In genomic region chr2:97868986-97869721, GRCh38 we compare ENCODE assay signal across 9 cellular contexts.
A peak's percentile ranks its signal among the peaks of the same experiment; 100 is the strongest.
DNase-seq lines count a peak whose midpoint lies in the region; ATAC-seq and TF ChIP-seq lines count a peak whose summit lies in the region.
"Had no signal": no experiment of that assay in that cellular context is flagged by ENCODE, and none has a peak within 500 bp of the region (broad histone marks: within the 10 kb centered on the region; RNA-seq: fewer than 3 reads in every experiment).

No MANE protein-coding gene starts in this region.

- H4K91ac ChIP-seq in mesenchymal stem cell (ENCODE audit: low read length) = peak overlapping the region; percentile 34

- H3K4me3 ChIP-seq in AG04449 (ENCODE audit: low read depth, low read length) = no peak overlapping the region
- peak overlapping the region; percentile 18 for H3K4me3 ChIP-seq in coronary artery
- peak overlapping the region in 1 of 2 experiments; percentile 46 for H3K4me3 ChIP-seq in mesenchymal stem cell (ENCODE audit: insufficient read depth in 1 of 2, low read depth in 1 of 2, low read length in 2 of 2)

- TF ChIP-seq CTCF in AG04449 (IDR thresholded peaks at IDR 0.05; ENCODE audit: insufficient read depth, low read length, missing control alignments) (no peak), coronary artery (IDR thresholded peaks at IDR 0.05) (no peak)
- no peak for TF ChIP-seq CTCF in activated CD8-positive, alpha-beta T cell treated with anti-CD3 and anti-CD28 coated beads for 36 hours (IDR thresholded peaks at IDR 0.05)

- ATAC-seq in activated CD8-positive, alpha-beta T cell treated with anti-CD3 and anti-CD28 coated beads for 36 hours = no peak

- H2BK120ac ChIP-seq in mesenchymal stem cell (ENCODE audit: low read depth, low read length) = peak overlapping the region; percentile 71

- no peaks in the 10 kb centered on the region for H3K9me3 Mint-ChIP-seq in activated CD8-positive, alpha-beta T cell treated with anti-CD3 and anti-CD28 coated beads for 36 hours

- POLR2A ChIA-PET in AG04449 (lab: Yijun Ruan, JAX) = interaction anchor here (1.9 kb wide), 1 partner anchor 127 kb away, joined by 8 read pairs; the partner anchor contains the start of gene TMEM131
- POLR2A ChIA-PET in activated CD8-positive, alpha-beta T cell treated with anti-CD3 and anti-CD28 coated beads for 36 hours (lab: Charles Lee) = no interaction called here

- no peak overlapping the region for H3K4ac ChIP-seq in mesenchymal stem cell (ENCODE audit: low read depth in 1 of 2, low read length in 2 of 2)

- H3K27ac ChIP-seq in coronary artery (peak overlapping the region; percentile 69 to 71), mesenchymal stem cell (ENCODE audit: low read length, poor library complexity, severe bottlenecking) (peak overlapping the region; percentile 83)

- H3K9me3 ChIP-seq in mesenchymal stem cell (ENCODE audit: control insufficient read depth, low read length) = peaks cover 16% of the 10 kb centered on the region

- peaks cover 15% of the 10 kb centered on the region for H3K36me3 Mint-ChIP-seq in activated CD8-positive, alpha-beta T cell treated with anti-CD3 and anti-CD28 coated beads for 36 hours (ENCODE audit: low read depth)

- H3K4me3 Mint-ChIP-seq in activated CD8-positive, alpha-beta T cell treated with anti-CD3 and anti-CD28 coated beads for 36 hours = no peak overlapping the region

- peak overlapping the region; percentile 35 for H4K8ac ChIP-seq in mesenchymal stem cell (ENCODE audit: low read length)

- no peak overlapping the region for H2BK12ac ChIP-seq in mesenchymal stem cell (ENCODE audit: low read length in 2 of 2)

- H2AFZ ChIP-seq in mesenchymal stem cell (ENCODE audit: low read depth, low read length) = no peak overlapping the region

- H3K9ac ChIP-seq in mesenchymal stem cell (ENCODE audit: low read length) = peak overlapping the region; percentile 82

- no peak overlapping the region for H3K23ac ChIP-seq in mesenchymal stem cell (ENCODE audit: low read length in 2 of 2)

- no peak overlapping the region for H3K27ac Mint-ChIP-seq in activated CD8-positive, alpha-beta T cell treated with anti-CD3 and anti-CD28 coated beads for 36 hours
- H3K27ac Mint-ChIP-seq: IgD-negative memory B cell had no signal

- DNase-seq in AG04449 (ENCODE audit: low read depth, low spot score) = peak; percentile 76
- peak; percentile 99 for DNase-seq in LHCN-M2 (ENCODE audit: low read depth)
- DNase-seq in coronary artery (ENCODE audit: low spot score) = no peak
- DNase-seq in mesenchymal stem cell = peak; percentile 98
- no peak for DNase-seq in activated CD8-positive, alpha-beta T cell treated with anti-CD3 and anti-CD28 coated beads for 36 hours
- DNase-seq in stimulated activated CD4-positive, alpha-beta T cell treated with anti-CD3 and anti-CD28 coated beads, Interleukin-1b, Interleukin-23, amount 100 ng/mL, for 48 hours = no peak
- no peak for DNase-seq in activated gamma-delta T cell treated with Interleukin-2 at 50 U/mL for 16 hours
- no peak for DNase-seq in stimulated activated CD4-positive, alpha-beta T cell treated with anti-CD3 and anti-CD28 coated beads, Interleukin-2, amount 100 ng/mL, for 48 hours

- 37% methylated on average over 5 of the region's 5 CpGs for WGBS in mesenchymal stem cell

- H2BK5ac ChIP-seq in mesenchymal stem cell (ENCODE audit: low read depth, low read length, poor library complexity, severe bottlenecking) = no peak overlapping the region

- peaks cover 26% of the 10 kb centered on the region for H3K79me1 ChIP-seq in mesenchymal stem cell (replicated peaks; ENCODE audit: low read length, poor library complexity, severe bottlenecking)

- H3K27me3 ChIP-seq in mesenchymal stem cell (ENCODE audit: control insufficient read depth in 1 of 2, insufficient read depth in 1 of 2, low read length in 2 of 2) = no peaks in the 10 kb centered on the region

- peaks cover 5% of the 10 kb centered on the region for H3K4me1 ChIP-seq in mesenchymal stem cell (ENCODE audit: control insufficient read depth, insufficient read depth, low read depth, low read length)

- H3K4me2 ChIP-seq in mesenchymal stem cell (ENCODE audit: low read length, poor library complexity, severe bottlenecking) = peak overlapping the region; percentile 30

- no peak overlapping the region for H3K14ac ChIP-seq in mesenchymal stem cell (ENCODE audit: low read length in 2 of 2)

- H2AK5ac ChIP-seq in mesenchymal stem cell (ENCODE audit: low read length, severe bottlenecking) = no peak overlapping the region

- H3K18ac ChIP-seq in mesenchymal stem cell (ENCODE audit: low read depth in 1 of 2, low read length in 2 of 2) = peak overlapping the region; percentile 0 to 37

- H3K4me1 Mint-ChIP-seq in activated CD8-positive, alpha-beta T cell treated with anti-CD3 and anti-CD28 coated beads for 36 hours (ENCODE audit: low read depth) = peaks cover 41% of the 10 kb centered on the region

- intact Hi-C loops in activated CD8-positive, alpha-beta T cell treated with anti-CD3 and anti-CD28 coated beads for 36 hours (cut with micrococcal nuclease) = no loop called here

- no peaks in the 10 kb centered on the region for H3K27me3 Mint-ChIP-seq in activated CD8-positive, alpha-beta T cell treated with anti-CD3 and anti-CD28 coated beads for 36 hours
- H3K27me3 Mint-ChIP-seq: IgD-negative memory B cell had no signal

- peaks cover 0 to 7% of the 10 kb centered on the region in 2 experiments for H3K36me3 ChIP-seq in mesenchymal stem cell (ENCODE audit: control insufficient read depth in 1 of 2, insufficient read depth in 2 of 2, low read depth in 1 of 2, low read length in 2 of 2)

- H2BK15ac ChIP-seq in mesenchymal stem cell (ENCODE audit: low read depth, poor library complexity, severe bottlenecking) = no peak overlapping the region

- CTCF ChIA-PET in AG04449 (lab: Yijun Ruan, JAX) = interaction anchor here (1.0 kb wide), 1 partner anchor 62 kb away, joined by 3 read pairs; no protein-coding TSS in a partner anchor
- CTCF ChIA-PET in activated CD8-positive, alpha-beta T cell treated with anti-CD3 and anti-CD28 coated beads for 36 hours (lab: Charles Lee) = interaction anchor here (2.9 kb wide), 1 partner anchor 62 kb away, joined by 11 read pairs; no protein-coding TSS in a partner anchor

Comparison
In these comparisons a context has a peak if more than half of its experiments do, and no peak if none do; other contexts are left out.
1. DNase-seq: peak in AG04449 (single experiment), LHCN-M2 (single experiment) and mesenchymal stem cell (single experiment); none in coronary artery (single experiment), activated CD8-positive, alpha-beta T cell treated with anti-CD3 and anti-CD28 coated beads for 36 hours (single experiment), stimulated activated CD4-positive, alpha-beta T cell treated with anti-CD3 and anti-CD28 coated beads, Interleukin-1b, Interleukin-23, amount 100 ng/mL, for 48 hours (single experiment), activated gamma-delta T cell treated with Interleukin-2 at 50 U/mL for 16 hours (single experiment) and stimulated activated CD4-positive, alpha-beta T cell treated with anti-CD3 and anti-CD28 coated beads, Interleukin-2, amount 100 ng/mL, for 48 hours (0 of 2).